ENCODE assay signal across 26 cellular contexts in the genomic region with DNA sequence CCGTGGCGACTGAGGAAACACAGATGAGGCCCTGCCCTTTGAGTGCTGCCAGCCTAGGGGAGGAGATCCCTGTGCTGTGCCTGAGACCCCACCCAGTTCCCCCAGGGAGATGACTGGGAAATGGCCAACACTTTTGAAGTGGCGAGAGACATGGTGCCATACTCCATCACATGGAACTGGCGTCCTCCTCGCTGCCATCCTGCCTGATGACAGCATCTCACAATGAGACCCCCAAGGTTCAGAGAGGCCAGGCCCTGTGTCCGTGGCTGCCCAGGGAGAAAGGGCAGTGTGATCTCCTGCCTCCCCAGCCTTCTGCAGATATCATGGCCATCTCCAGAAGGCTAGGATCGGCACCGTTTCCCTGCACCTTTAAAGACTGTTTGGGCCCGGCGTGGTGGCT. TPM values are rescaled to one million over a fixed set of nuclear protein-coding genes. Genes with fewer than 3 reads are reported as not detected.
"Had no signal": no experiment of that assay in that cellular context is flagged by ENCODE, and none has a peak within 500 bp of the region (broad histone marks: within the 10 kb centered on the region; RNA-seq: fewer than 3 reads in every experiment).

No MANE protein-coding gene starts in this region.

- H3K9me3 ChIP-seq: SK-N-SH had no signal

- H3K4me3 ChIP-seq: K562 had no signal

- H3K4me3 Mint-ChIP-seq: IgD-negative memory B cell had no signal

- H3K9ac ChIP-seq: KMS-11, SK-N-SH had no signal

- H3K27ac ChIP-seq: HL-60, KMS-11 had no signal

- H3K36me3 Mint-ChIP-seq: IgD-negative memory B cell had no signal

- FAIRE-seq: HTR-8/SVneo, K562, RCC 7860 had no signal

- H3K9me3 Mint-ChIP-seq: IgD-negative memory B cell had no signal

- H3K4me2 ChIP-seq: KMS-11, SK-N-SH had no signal

- H3K27ac Mint-ChIP-seq: IgD-negative memory B cell had no signal

- DNase-seq: MV-4-11, NCI-H1048, NCI-H1105, NCI-H1417 treated with DMSO at 0.1 percent for 48 hours, NCI-H146, NCI-H1694 treated with DMSO at 0.1 percent for 48 hours, NCI-H1930, NCI-H2081 treated with DMSO at 0.1 percent for 48 hours, NCI-H2171, NCI-H226, NCI-H446, NCI-H510A, NCI-H524 treated with DMSO at 0.1 percent for 48 hours, NCI-H69, NCI-H774, RPMI8226, SHP77, SK-N-SH had no signal

RNA-seq across cellular contexts. Expression of gene FAM83F, which starts 31.1 kb away (rescaled TPM):
- total RNA-seq: LHCN-M2, SK-MEL-5 had no signal
- polyA plus RNA-seq: IgD-negative memory B cell, SK-N-SH had no signal
